8 cellular contexts compared by ENCODE assay signal in the genomic region with DNA sequence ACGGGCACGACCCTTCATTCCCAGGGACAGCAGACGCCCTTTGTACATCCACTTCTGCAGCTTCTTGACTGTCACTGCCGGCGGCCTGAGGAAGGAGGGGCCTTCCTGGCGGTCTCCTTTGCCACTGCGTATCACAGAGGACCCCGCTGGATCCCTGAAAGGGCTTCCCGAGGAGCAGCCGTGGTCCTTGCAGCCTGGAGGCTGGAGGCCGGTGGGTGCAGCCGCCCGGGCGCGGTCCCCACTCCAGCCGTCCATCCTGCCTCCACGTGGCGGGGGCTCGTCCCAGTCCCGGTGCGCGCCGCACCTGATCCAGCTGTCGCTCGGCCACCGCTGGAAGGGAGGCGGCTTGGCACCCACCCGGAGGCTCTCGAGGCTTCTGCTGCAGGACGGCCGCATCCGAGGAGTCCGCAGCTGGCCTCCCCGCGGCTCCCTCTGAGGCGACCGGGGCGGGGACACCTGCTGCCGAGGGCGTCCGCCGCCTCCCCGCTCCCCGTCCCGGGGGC. TPM values are rescaled to one million over a fixed set of nuclear protein-coding genes. Genes with fewer than 3 reads are reported as not detected.
A peak's percentile ranks its signal among the peaks of the same experiment; 100 is the strongest.
DNase-seq lines count a peak whose midpoint lies in the region; ATAC-seq and TF ChIP-seq lines count a peak whose summit lies in the region.

No MANE protein-coding gene starts in this region.

- H3K9me3 ChIP-seq in PC-9 (ENCODE audit: insufficient read depth, low read depth) (no peaks in the 10 kb centered on the region), iPS DF 6.9 (ENCODE audit: control insufficient read depth, insufficient read depth, low read length) (no peaks in the 10 kb centered on the region), smooth muscle cell (replicated peaks; ENCODE audit: low read depth) (no peaks in the 10 kb centered on the region)

- H3F3A ChIP-seq in PC-9 (ENCODE audit: insufficient read depth, low read depth) (peaks cover 35% of the 10 kb centered on the region), smooth muscle cell (ENCODE audit: low read depth) (peaks cover 3% of the 10 kb centered on the region)

- peak in 4 of 6 experiments; percentile 30 to 62 (median 58) for DNase-seq in stimulated activated naive CD4-positive, alpha-beta T cell (lab: John Stamatoyannopoulos, UW)
- DNase-seq in stimulated activated naive CD4-positive, alpha-beta T cell treated with Interleukin-2 at 50 U/mL for 16 hours (lab: John Stamatoyannopoulos, UW), result no peak
- DNase-seq in PC-9, result no peak
- peak; percentile 2 for DNase-seq in activated naive CD8-positive, alpha-beta T cell treated with anti-CD3 and anti-CD28 coated beads, Interleukin-2, amount 50 U/mL, for 16 hours (ENCODE audit: low read depth, low spot score)
- no peak for DNase-seq in iPS DF 6.9 (ENCODE audit: low read depth, low spot score)
- DNase-seq in smooth muscle cell (lab: John Stamatoyannopoulos, UW; ENCODE audit: unreplicated experiment), result peak; percentile 31
- DNase-seq in NCI-H187 treated with DMSO at 0.1 percent for 48 hours (lab: John Stamatoyannopoulos, UW), result no peak

- H2AFZ ChIP-seq in PC-9 (peak overlapping the region; percentile 84), smooth muscle cell (ENCODE audit: low read depth) (peak overlapping the region; percentile 94)

- no peaks in the 10 kb centered on the region for H3K9me2 ChIP-seq in PC-9 (ENCODE audit: insufficient read depth)

- H3K4me2 ChIP-seq in PC-9 (peak overlapping the region; percentile 92), smooth muscle cell (peak overlapping the region; percentile 93)

- no CpG with 5 or more reads among the region's 45 CpGs for WGBS in iPS DF 6.9 (ENCODE audit: insufficient coverage, insufficient read length)
- WGBS in smooth muscle cell (ENCODE audit: low lambda C conversion rate), result under 1% methylated on average over 41 of the region's 45 CpGs

- ATAC-seq in HG03039 (IDR thresholded peaks at IDR 0.05; ENCODE audit: unreplicated experiment), result peak; percentile 36

- CTCF ChIA-PET in PC-9 (lab: Charles Lee), result interaction anchor here (0.7 to 1.5 kb wide), 2 partner anchors 54 to 69 kb away, joined by 5 read pairs; no protein-coding TSS in a partner anchor

- H3K27me3 ChIP-seq in PC-9 (ENCODE audit: insufficient read depth, low read depth) (no peaks in the 10 kb centered on the region), iPS DF 6.9 (ENCODE audit: control insufficient read depth, insufficient read depth, low read length) (no peaks in the 10 kb centered on the region), smooth muscle cell (ENCODE audit: low read depth) (no peaks in the 10 kb centered on the region)

- H3K4me3 ChIP-seq in PC-9 (peak overlapping the region; percentile 94), iPS DF 6.9 (ENCODE audit: low read length) (peak overlapping the region; percentile 94), smooth muscle cell (peak overlapping the region; percentile 92)

- no TSS peak for BruUV-seq in PC-9 (replicated peaks; lab: Mats Ljungman, UMichigan)

- H3K79me2 ChIP-seq in PC-9 (ENCODE audit: low read depth), result peaks cover 64% of the 10 kb centered on the region
- peaks cover 58% of the 10 kb centered on the region for H3K79me2 ChIP-seq in smooth muscle cell (ENCODE audit: low read depth)

- intact Hi-C loops in PC-9 (cut with micrococcal nuclease; ENCODE audit: unreplicated experiment), result loop anchor here (5.0 kb wide), 1 partner anchor 52 kb away; no protein-coding TSS in a partner anchor

- H3K9ac ChIP-seq in smooth muscle cell (ENCODE audit: low read depth), result peak overlapping the region; percentile 94

- H4K20me1 ChIP-seq in PC-9 (ENCODE audit: insufficient read depth) (no peaks in the 10 kb centered on the region; the same call in 1 of the 2 replicates), smooth muscle cell (ENCODE audit: low read depth) (peaks cover 20% of the 10 kb centered on the region)

- H3K36me3 ChIP-seq in PC-9 (ENCODE audit: low read depth), result no peaks in the 10 kb centered on the region
- no peaks in the 10 kb centered on the region for H3K36me3 ChIP-seq in iPS DF 6.9 (ENCODE audit: control insufficient read depth, insufficient read depth, low read length)
- no peaks in the 10 kb centered on the region for H3K36me3 ChIP-seq in smooth muscle cell (ENCODE audit: low read depth)

- POLR2A ChIA-PET in PC-9 (lab: Charles Lee; ENCODE audit: unreplicated experiment), result interaction anchor here (0.5 kb wide), 1 partner anchor 207 kb away, joined by 9 read pairs; no protein-coding TSS in a partner anchor

- H3K4me1 ChIP-seq in PC-9 (replicated peaks; ENCODE audit: insufficient read depth) (peaks cover 67% of the 10 kb centered on the region), iPS DF 6.9 (ENCODE audit: control insufficient read depth, insufficient read depth, low read length) (no peaks in the 10 kb centered on the region), smooth muscle cell (ENCODE audit: low read depth) (peaks cover 42% of the 10 kb centered on the region)

- TF ChIP-seq CTCF in PC-9 (conservative IDR thresholded peaks at IDR 0.05) (no peak), smooth muscle cell (IDR thresholded peaks at IDR 0.05; ENCODE audit: borderline replicate concordance, insufficient read depth, poor library complexity, severe bottlenecking) (no peak)

- peak overlapping the region; percentile 22; the same call in 1 of the 2 replicates for H3K27ac ChIP-seq in PC-9
- no peak overlapping the region for H3K27ac ChIP-seq in iPS DF 6.9 (ENCODE audit: low read length)
- no peak overlapping the region for H3K27ac ChIP-seq in smooth muscle cell (ENCODE audit: low read depth)

RNA-seq across cellular contexts. Expression of gene SYDE2, which starts 0.4 kb away (rescaled TPM):
- 8.9 and 10.3 TPM in 2 replicates for total RNA-seq in PC-9 (2021)
- 9.1 and 9.8 TPM in 2 replicates for total RNA-seq in smooth muscle cell
- 4.6 and 4.9 TPM in 2 replicates for polyA plus RNA-seq in smooth muscle cell

RNA-seq across cellular contexts. Expression of gene C1orf52, which starts 59.0 kb away (rescaled TPM):
- total RNA-seq in PC-9 (2021), result 20.7 and 23.3 TPM in 2 replicates
- total RNA-seq in smooth muscle cell, result 30.7 and 39.4 TPM in 2 replicates
- polyA plus RNA-seq in smooth muscle cell, result 45.0 and 46.4 TPM in 2 replicates

Comparison
In these comparisons a context has a peak if more than half of its experiments do, and no peak if none do; other contexts are left out.
1. DNase-seq: peak in stimulated activated naive CD4-positive, alpha-beta T cell (4 of 6), activated naive CD8-positive, alpha-beta T cell treated with anti-CD3 and anti-CD28 coated beads, Interleukin-2, amount 50 U/mL, for 16 hours (single experiment) and smooth muscle cell (single experiment); none in stimulated activated naive CD4-positive, alpha-beta T cell treated with Interleukin-2 at 50 U/mL for 16 hours (single experiment), PC-9 (0 of 2), iPS DF 6.9 (single experiment) and NCI-H187 treated with DMSO at 0.1 percent for 48 hours (single experiment).
2. Peak in every context shown above with its lines, with median percentiles within 50 percentile points of each other: H3K4me3 ChIP-seq.